26 cellular contexts compared by ENCODE assay signal in the genomic region with DNA sequence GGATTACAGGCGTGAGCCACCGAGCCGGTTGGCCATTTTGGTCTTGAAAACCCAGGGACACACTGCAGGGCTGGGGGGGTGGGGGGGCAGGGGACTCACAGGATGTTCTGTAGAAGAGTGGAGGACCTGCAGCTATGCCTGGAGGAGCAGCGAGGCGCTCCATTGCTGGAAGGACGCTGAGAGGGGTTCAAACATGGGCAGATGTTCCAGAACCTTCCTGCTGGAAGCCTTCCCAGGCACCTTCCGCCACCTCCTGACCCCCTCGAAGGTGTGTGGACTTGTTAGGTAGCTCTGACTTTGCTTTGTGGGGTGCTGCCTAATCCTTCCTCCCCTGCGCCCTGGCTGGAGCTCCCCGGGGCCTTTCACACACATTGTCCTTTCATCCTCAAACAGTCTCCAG. TPM values are rescaled to one million over a fixed set of nuclear protein-coding genes. Genes with fewer than 3 reads are reported as not detected.
A peak's percentile ranks its signal among the peaks of the same experiment; 100 is the strongest.
DNase-seq lines count a peak whose midpoint lies in the region; ATAC-seq and TF ChIP-seq lines count a peak whose summit lies in the region.
"Had no signal": no experiment of that assay in that cellular context is flagged by ENCODE, and none has a peak within 500 bp of the region (broad histone marks: within the 10 kb centered on the region; RNA-seq: fewer than 3 reads in every experiment).

No MANE protein-coding gene starts in this region.

- WGBS in esophagus, 2 donors, result 63 to 72% methylated on average over 10 of the region's 10 CpGs
- 86 to 89% methylated on average over 10 of the region's 10 CpGs for WGBS in lung, 2 donors
- 90% methylated on average over 5 to 10 of the region's 10 CpGs for WGBS in upper lobe of left lung, 2 donors

- H3K4me3 ChIP-seq in esophagus (ENCODE audit: low read depth in 1 of 2, low read length in 2 of 2) (no peak overlapping the region), lung (no peak overlapping the region), upper lobe of left lung (no peak overlapping the region)
- H3K4me3 ChIP-seq: A549, esophagus muscularis mucosa had no signal

- no peak for TF ChIP-seq POLR2A in upper lobe of left lung (IDR thresholded peaks at IDR 0.05)

- no peak for ATAC-seq in Right ventricle myocardium superior (ENCODE audit: poor library complexity)
- ATAC-seq in left ventricle myocardium superior, result no peak
- ATAC-seq in lung (ENCODE audit: insufficient read depth, low FRiP score), result no peak
- no peak for ATAC-seq in upper lobe of left lung (ENCODE audit: low FRiP score in 2 of 2)
- ATAC-seq: activated T-cell treated with anti-CD3 and anti-CD28 coated beads, Interleukin-2, amount 50 U/mL, for 4 hours; effector memory CD8-positive, alpha-beta T cell had no signal

- TF ChIP-seq CTCF in lung (IDR thresholded peaks at IDR 0.05; ENCODE audit: control extremely low read depth, extremely low read depth) (no peak), upper lobe of left lung (IDR thresholded peaks at IDR 0.05) (no peak), GM20000 (IDR thresholded peaks at IDR 0.05; ENCODE audit: extremely low read depth, missing control alignments) (no peak)

- H3K27ac ChIP-seq in esophagus (ENCODE audit: low read depth in 2 of 2, low read length in 1 of 2) (peak overlapping the region; percentile 84 to 87), lung (ENCODE audit: low read depth in 1 of 2, low read length in 1 of 2) (peak overlapping the region; percentile 40 to 75), upper lobe of left lung (peak overlapping the region in 3 of 4 donors; percentile 58 to 68 (median 65))
- H3K27ac ChIP-seq: WERI-Rb-1 had no signal

- no peak for TF ChIP-seq EP300 in upper lobe of left lung (IDR thresholded peaks at IDR 0.05)

- H3K9me3 ChIP-seq in esophagus (ENCODE audit: control insufficient read depth in 2 of 2, insufficient read depth in 1 of 2, low read depth in 1 of 2, low read length in 1 of 2) (no peaks in the 10 kb centered on the region), lung (ENCODE audit: control insufficient read depth in 2 of 2, insufficient read depth in 1 of 2, low read length in 1 of 2) (no peaks in the 10 kb centered on the region), upper lobe of left lung (no peaks in the 10 kb centered on the region)
- H3K9me3 ChIP-seq: A549, esophagus muscularis mucosa had no signal

- intact Hi-C loops in Right ventricle myocardium superior (cut with DNase I) (no loop called here), left ventricle myocardium superior (cut with micrococcal nuclease) (no loop called here)

- H3K4me1 ChIP-seq in esophagus (ENCODE audit: control insufficient read depth in 2 of 2, insufficient read depth in 2 of 2, low read length in 1 of 2) (peaks cover 6 to 32% of the 10 kb centered on the region in 2 donors), lung (ENCODE audit: control insufficient read depth in 2 of 2, insufficient read depth in 2 of 2, low read length in 2 of 2) (peaks cover 0 to 6% of the 10 kb centered on the region in 2 donors), upper lobe of left lung (peaks cover 12 to 37% (median 20%) of the 10 kb centered on the region in 4 donors)

- no peaks in the 10 kb centered on the region for H3K36me3 ChIP-seq in esophagus (ENCODE audit: control insufficient read depth in 2 of 2, insufficient read depth in 2 of 2, low read length in 1 of 2)
- H3K36me3 ChIP-seq in lung (ENCODE audit: control insufficient read depth in 2 of 2, insufficient read depth in 2 of 2, low read length in 2 of 2), result no peaks in the 10 kb centered on the region
- H3K36me3 ChIP-seq in upper lobe of left lung, result no peaks in the 10 kb centered on the region
- H3K36me3 ChIP-seq: esophagus muscularis mucosa, WERI-Rb-1 had no signal

- DNase-seq in Right ventricle myocardium superior, result peak; percentile 14
- DNase-seq in left ventricle myocardium superior, result no peak
- no peak for DNase-seq in lung (ENCODE audit: low spot score)
- DNase-seq in upper lobe of left lung, result no peak
- no peak for DNase-seq in HUDEP-2 (lab: John Stamatoyannopoulos, UW; ENCODE audit: unreplicated experiment in 76 of 76)
- no peak for DNase-seq in stimulated activated CD4-positive, alpha-beta T cell treated with anti-CD3 and anti-CD28 coated beads, Interleukin-2, amount 100 ng/mL, for 24 hours
- no peak for DNase-seq in GM20000 (ENCODE audit: low spot score)
- DNase-seq: activated CD4-positive, alpha-beta T cell treated with anti-CD3 and anti-CD28 coated beads, Interleukin-2, amount 50 U/mL, for 1 hour; activated naive CD4-positive, alpha-beta T cell; activated T-cell treated with anti-CD3 and anti-CD28 coated beads, Interleukin-2, amount 50 U/mL, for 4 hours; AML-193; CD4-positive, alpha-beta memory T cell; effector memory CD8-positive, alpha-beta T cell; GOT3; IMR-90; NCI-H187 treated with DMSO at 0.1 percent for 48 hours; nephron progenitor cell; SHP77 treated with DMSO at 0.1 percent for 48 hours; stimulated activated CD4-positive, alpha-beta T cell treated with anti-CD3 and anti-CD28 coated beads, Interleukin-15, amount 100 ng/mL, for 24 hours; stimulated activated naive CD4-positive, alpha-beta T cell treated with Interleukin-2 at 50 U/mL for 16 hours; SW 1271; T-helper 9 cell; WERI-Rb-1 had no signal

- H3K27me3 ChIP-seq in esophagus (ENCODE audit: control insufficient read depth in 1 of 2, insufficient read depth in 2 of 2, low read length in 2 of 2) (no peaks in the 10 kb centered on the region), lung (ENCODE audit: control insufficient read depth, insufficient read depth) (no peaks in the 10 kb centered on the region), upper lobe of left lung (no peaks in the 10 kb centered on the region)

RNA-seq across cellular contexts. Expression of a gene that starts 19.6 kb away (rescaled TPM):
- total RNA-seq in Right ventricle myocardium superior (107 TPM), left ventricle myocardium superior (107 TPM), lung (10 to 100 TPM; 47.5 to 66.6 TPM), upper lobe of left lung (100 to 1,000 TPM in 1 of 6 donors, 10 to 100 TPM in 5; 37.0 to 117 (median 71.1) TPM)
- polyA plus RNA-seq in esophagus (10 to 100 TPM; 16.4 to 28.4 TPM), lung (10 to 100 TPM; 12.0 to 29.2 TPM)
